ENCODE assay signal across 17 cellular contexts in genomic region chr20:2742431-2742830, GRCh38. TPM values are rescaled to one million over a fixed set of nuclear protein-coding genes. Genes with fewer than 3 reads are reported as not detected.
DNase-seq lines count a peak whose midpoint lies in the region; ATAC-seq lines count a peak whose summit lies in the region.
"Had no signal": no experiment of that assay in that cellular context is flagged by ENCODE, and none has a peak within 500 bp of the region (broad histone marks: within the 10 kb centered on the region; RNA-seq: fewer than 3 reads in every experiment).

No MANE protein-coding gene starts in this region.

- peak overlapping the region; percentile 81 to 97 (median 91) for H3K27ac Mint-ChIP-seq in CD8-positive, alpha-beta memory T cell
- peak overlapping the region; percentile 81 for H3K27ac Mint-ChIP-seq in activated naive CD8-positive, alpha-beta T cell treated with anti-CD3 and anti-CD28 coated beads, Interleukin-2, amount 50 U/mL, for 24 hours
- H3K27ac Mint-ChIP-seq in naive thymus-derived CD8-positive, alpha-beta T cell: peak overlapping the region; percentile 87 to 99 (median 96)
- H3K27ac Mint-ChIP-seq: dendritic cell treated with granulocyte-macrophage colony-stimulating factor and Interleukin-4, amounts not matched to agents 40 ng/mL and 50 ng/mL, for 4 days had no signal

- no peaks in the 10 kb centered on the region for H3K36me3 ChIP-seq in CD8-positive, alpha-beta memory T cell (ENCODE audit: insufficient read depth, low read length)
- H3K36me3 ChIP-seq: SJSA1, thoracic aorta, vagina had no signal

- H3K9me3 ChIP-seq in CD8-positive, alpha-beta memory T cell (ENCODE audit: low read length): no peaks in the 10 kb centered on the region
- H3K9me3 ChIP-seq: SJSA1, thoracic aorta, vagina had no signal

- no peak for ATAC-seq in activated naive CD8-positive, alpha-beta T cell treated with anti-CD3 and anti-CD28 coated beads, Interleukin-2, amount 50 U/mL, for 24 hours
- no peak for ATAC-seq in naive thymus-derived CD8-positive, alpha-beta T cell
- ATAC-seq in GM18909 (IDR thresholded peaks at IDR 0.05; ENCODE audit: poor library complexity, unreplicated experiment): no peak
- no peak for ATAC-seq in HG03520 (IDR thresholded peaks at IDR 0.05; ENCODE audit: unreplicated experiment)

- H3K27me3 ChIP-seq in CD8-positive, alpha-beta memory T cell (ENCODE audit: insufficient read depth, low read length, poor library complexity, severe bottlenecking): no peaks in the 10 kb centered on the region
- H3K27me3 ChIP-seq: SJSA1, vagina had no signal

- peak; percentile 53 for DNase-seq in activated effector memory CD4-positive, alpha-beta T cell treated with anti-CD3 and anti-CD28 coated beads, Interleukin-2, amount 50 U/mL, for 16 hours
- DNase-seq in activated effector memory CD4-positive, alpha-beta T cell treated with Interleukin-2 at 50 U/mL for 16 hours: no peak
- no peak for DNase-seq in CD8-positive, alpha-beta memory T cell
- DNase-seq in activated naive CD8-positive, alpha-beta T cell treated with anti-CD3 and anti-CD28 coated beads, Interleukin-2, amount 50 U/mL, for 24 hours: no peak
- DNase-seq in naive thymus-derived CD8-positive, alpha-beta T cell: no peak
- no peak for DNase-seq in A172 (ENCODE audit: low spot score)
- DNase-seq: NCI-H1048 had no signal

- peak overlapping the region in 6 of 7 donors; percentile 58 to 88 (median 72) for H3K4me3 Mint-ChIP-seq in CD8-positive, alpha-beta memory T cell
- no peak overlapping the region for H3K4me3 Mint-ChIP-seq in activated naive CD8-positive, alpha-beta T cell treated with anti-CD3 and anti-CD28 coated beads, Interleukin-2, amount 50 U/mL, for 24 hours
- peak overlapping the region in 9 of 10 donors; percentile 36 to 96 (median 74) for H3K4me3 Mint-ChIP-seq in naive thymus-derived CD8-positive, alpha-beta T cell
- H3K4me3 Mint-ChIP-seq: dendritic cell treated with granulocyte-macrophage colony-stimulating factor and Interleukin-4, amounts not matched to agents 40 ng/mL and 50 ng/mL, for 4 days had no signal

- H3K9me3 Mint-ChIP-seq in CD8-positive, alpha-beta memory T cell: no peaks in the 10 kb centered on the region
- H3K9me3 Mint-ChIP-seq in activated naive CD8-positive, alpha-beta T cell treated with anti-CD3 and anti-CD28 coated beads, Interleukin-2, amount 50 U/mL, for 24 hours: no peaks in the 10 kb centered on the region
- no peaks in the 10 kb centered on the region for H3K9me3 Mint-ChIP-seq in naive thymus-derived CD8-positive, alpha-beta T cell
- H3K9me3 Mint-ChIP-seq: dendritic cell treated with granulocyte-macrophage colony-stimulating factor and Interleukin-4, amounts not matched to agents 40 ng/mL and 50 ng/mL, for 4 days had no signal

- H3K4me1 ChIP-seq in CD8-positive, alpha-beta memory T cell (ENCODE audit: insufficient read depth, low read length): peaks cover 51% of the 10 kb centered on the region
- H3K4me1 ChIP-seq: SJSA1, vagina had no signal

- POLR2A ChIA-PET in CD8-positive, alpha-beta memory T cell (lab: Charles Lee): interaction anchor here (1.2 kb wide), 1 partner anchor 26 kb away, joined by 3 read pairs; no protein-coding TSS in a partner anchor
- POLR2A ChIA-PET in naive thymus-derived CD8-positive, alpha-beta T cell (lab: Charles Lee): interaction anchor here (0.6 to 5.0 kb wide), 13 partner anchors 10 to 272 kb away, joined by 3 to 150 read pairs (median 13); partner anchors contain the start of genes EBF4, IDH3B, NOP56 and SNRPB

- CTCF ChIA-PET in CD8-positive, alpha-beta memory T cell (lab: Charles Lee): interaction anchor here (1.0 to 12.2 kb wide), 7 partner anchors 10 to 109 kb away, joined by 3 to 154 read pairs (median 24); no protein-coding TSS in a partner anchor

- no peak overlapping the region for H3K4me3 ChIP-seq in CD8-positive, alpha-beta memory T cell (ENCODE audit: low read length)
- H3K4me3 ChIP-seq: SJSA1, skin epidermis, thoracic aorta, vagina had no signal

- H3K36me3 Mint-ChIP-seq in CD8-positive, alpha-beta memory T cell: no peaks in the 10 kb centered on the region
- H3K36me3 Mint-ChIP-seq in activated naive CD8-positive, alpha-beta T cell treated with anti-CD3 and anti-CD28 coated beads, Interleukin-2, amount 50 U/mL, for 24 hours (ENCODE audit: low read depth): no peaks in the 10 kb centered on the region
- H3K36me3 Mint-ChIP-seq in naive thymus-derived CD8-positive, alpha-beta T cell: no peaks in the 10 kb centered on the region

- peaks cover 48 to 52% (median 52%) of the 10 kb centered on the region in 3 donors for H3K4me1 Mint-ChIP-seq in CD8-positive, alpha-beta memory T cell
- H3K4me1 Mint-ChIP-seq in activated naive CD8-positive, alpha-beta T cell treated with anti-CD3 and anti-CD28 coated beads, Interleukin-2, amount 50 U/mL, for 24 hours: peaks cover 41% of the 10 kb centered on the region
- peaks cover 39 to 64% (median 52%) of the 10 kb centered on the region in 4 donors for H3K4me1 Mint-ChIP-seq in naive thymus-derived CD8-positive, alpha-beta T cell

- H3K27ac ChIP-seq in CD8-positive, alpha-beta memory T cell (ENCODE audit: low read depth, low read length): no peak overlapping the region
- H3K27ac ChIP-seq: HL-60, SJSA1, thoracic aorta, vagina had no signal

- H3K27me3 Mint-ChIP-seq in CD8-positive, alpha-beta memory T cell: no peaks in the 10 kb centered on the region
- H3K27me3 Mint-ChIP-seq in activated naive CD8-positive, alpha-beta T cell treated with anti-CD3 and anti-CD28 coated beads, Interleukin-2, amount 50 U/mL, for 24 hours: peaks cover 2% of the 10 kb centered on the region
- peaks cover 0 to 1% (median 0%) of the 10 kb centered on the region in 5 donors for H3K27me3 Mint-ChIP-seq in naive thymus-derived CD8-positive, alpha-beta T cell

RNA-seq across cellular contexts. Expression of gene EBF4, which starts 49.9 kb away (rescaled TPM):
- total RNA-seq in CD8-positive, alpha-beta memory T cell: under 1 TPM; 0.66 to 0.92 TPM
- 2.0 TPM for polyA plus RNA-seq in CD8-positive, alpha-beta memory T cell
- total RNA-seq in naive thymus-derived CD8-positive, alpha-beta T cell: 10 to 100 TPM; 14.3 to 14.9 TPM
- polyA plus RNA-seq in naive thymus-derived CD8-positive, alpha-beta T cell: 1 to 10 TPM in 1 of 3 donors, under 1 TPM in 2; 0.37 to 2.2 (median 0.88) TPM
- total RNA-seq in A172 (2014; rRNA removed; shearing (Covaris generic)): 5.2 and 7.2 TPM in 2 replicates
- total RNA-seq: G401 had no signal
- polyA plus RNA-seq: mammary epithelial cell had no signal

RNA-seq across cellular contexts. Expression of gene CPXM1, which starts 58.0 kb away (rescaled TPM):
- under 1 TPM; 0.46 to 0.71 TPM for total RNA-seq in CD8-positive, alpha-beta memory T cell
- not detected for polyA plus RNA-seq in CD8-positive, alpha-beta memory T cell
- total RNA-seq in naive thymus-derived CD8-positive, alpha-beta T cell: under 1 TPM in 1 of 2 experiments, not detected in 1; 0.39 TPM
- under 1 TPM; 0.27 to 0.56 (median 0.31) TPM for polyA plus RNA-seq in naive thymus-derived CD8-positive, alpha-beta T cell
- not detected in 2 replicates for total RNA-seq in A172 (2014; rRNA removed; shearing (Covaris generic))
- total RNA-seq: thoracic aorta had no signal
- polyA plus RNA-seq: mammary epithelial cell had no signal
